23 cellular contexts compared by ENCODE assay signal in genomic region chr21:25636727-25637126, GRCh38. TPM values are rescaled to one million over a fixed set of nuclear protein-coding genes. Genes with fewer than 3 reads are reported as not detected.
DNase-seq lines count a peak whose midpoint lies in the region; FAIRE-seq and TF ChIP-seq lines count a peak whose summit lies in the region.
"Had no signal": no experiment of that assay in that cellular context is flagged by ENCODE, and none has a peak within 500 bp of the region (broad histone marks: within the 10 kb centered on the region; RNA-seq: fewer than 3 reads in every experiment).

No MANE protein-coding gene starts in this region.

- FAIRE-seq in GM12892 (lab: Jason Lieb, UNC), result peak; percentile 76

- intact Hi-C loops in Calu3 (cut with micrococcal nuclease; ENCODE audit: unreplicated experiment), result no loop called here

- H3K27me3 Mint-ChIP-seq in Calu3 (ENCODE audit: unreplicated experiment), result peaks cover 71% of the 10 kb centered on the region

- H3K4me3 ChIP-seq in fibroblast of mammary gland (ENCODE audit: control insufficient read depth, low read depth, low read length), result no peak overlapping the region
- H3K4me3 ChIP-seq: colonic mucosa, GM23338, stomach, transverse colon had no signal

- no peak for TF ChIP-seq CTCF in fibroblast of mammary gland (conservative IDR thresholded peaks at IDR 0.05; ENCODE audit: control insufficient read depth, insufficient read depth, low read depth, low read length)
- TF ChIP-seq CTCF in Calu3 (IDR thresholded peaks at IDR 0.05; ENCODE audit: unreplicated experiment), result no peak

- no TSS peak for BruUV-seq in Calu3 (replicated peaks; lab: Mats Ljungman, UMichigan)

- peaks cover 7% of the 10 kb centered on the region for H3K4me1 Mint-ChIP-seq in Calu3 (ENCODE audit: low read depth, unreplicated experiment)

- no peaks in the 10 kb centered on the region for H3K9me3 Mint-ChIP-seq in Calu3 (ENCODE audit: low read depth, unreplicated experiment)
- H3K9me3 Mint-ChIP-seq: endodermal cell, GM23338 had no signal

- no peaks in the 10 kb centered on the region for H3K36me3 Mint-ChIP-seq in Calu3 (ENCODE audit: insufficient read depth, unreplicated experiment)

- no peak overlapping the region for H3K27ac Mint-ChIP-seq in Calu3 (ENCODE audit: unreplicated experiment)
- H3K27ac Mint-ChIP-seq: B cell, endodermal cell, GM23338 had no signal

- DNase-seq in EL (peak; percentile 12), GM12892 (ENCODE audit: insufficient read length) (no peak), MV-4-11 (lab: John Stamatoyannopoulos, UW) (peak; percentile 52), fibroblast of mammary gland (ENCODE audit: low read depth) (peak; percentile 23), NOMO-1 treated with DMSO at 0.1 percent for 48 hours (lab: John Stamatoyannopoulos, UW; ENCODE audit: unreplicated experiment) (no peak), Calu3 (no peak)
- DNase-seq in stimulated activated CD4-positive, alpha-beta T cell treated with anti-CD3 and anti-CD28 coated beads, Interleukin-2, amount 100 ng/mL, for 48 hours, result no peak
- DNase-seq: brain microvascular endothelial cell; colonic mucosa; COR-L47; endodermal cell; Kasumi-1; left ventricle myocardium superior; midbrain; NCI-H1105; NCI-H2081; NCI-H446 treated with DMSO at 0.1 percent for 48 hours; stimulated activated CD4-positive, alpha-beta T cell treated with anti-CD3 and anti-CD28 coated beads, Interleukin-2, amount 100 ng/mL, for 24 hours; stomach; T1000; transverse colon had no signal

- no peak for TF ChIP-seq POLR2A in GM12892 (IDR thresholded peaks at IDR 0.05; ENCODE audit: low read depth, low read length)

- no peak overlapping the region for H3K4me3 Mint-ChIP-seq in Calu3 (ENCODE audit: low read depth, unreplicated experiment)
- H3K4me3 Mint-ChIP-seq: B cell, endodermal cell, GM23338 had no signal

- CTCF ChIA-PET in Calu3 (lab: Charles Lee), result no interaction called here

RNA-seq across cellular contexts. Expression of gene JAM2, which starts 2.3 kb away (rescaled TPM):
- polyA plus RNA-seq in GM12892 (2012; ENCODE audit: missing spikeins), result 10.1 TPM
- not detected in 2 replicates for total RNA-seq in Calu3 (2022)

RNA-seq across cellular contexts. Expression of gene MRPL39, which starts 29.4 kb away (rescaled TPM):
- polyA plus RNA-seq in GM12892 (2012; ENCODE audit: missing spikeins), result 85.2 TPM
- 20.0 and 20.6 TPM in 2 replicates for total RNA-seq in Calu3 (2022)

Comparison
In these comparisons a context has a peak if more than half of its experiments do, and no peak if none do; other contexts are left out.
1. DNase-seq: peak in EL (single experiment), MV-4-11 (single experiment) and fibroblast of mammary gland (single experiment); none in GM12892 (single experiment), NOMO-1 treated with DMSO at 0.1 percent for 48 hours (single experiment), stimulated activated CD4-positive, alpha-beta T cell treated with anti-CD3 and anti-CD28 coated beads, Interleukin-2, amount 100 ng/mL, for 48 hours (0 of 2) and Calu3 (single experiment).